ENCODE assay signal across 17 cellular contexts in genomic region chr14:89451229-89451628, GRCh38. TPM values are rescaled to one million over a fixed set of nuclear protein-coding genes. Genes with fewer than 3 reads are reported as not detected.
DNase-seq lines count a peak whose midpoint lies in the region; ATAC-seq and TF ChIP-seq lines count a peak whose summit lies in the region.
"Had no signal": no experiment of that assay in that cellular context is flagged by ENCODE, and none has a peak within 500 bp of the region (broad histone marks: within the 10 kb centered on the region; RNA-seq: fewer than 3 reads in every experiment).

No MANE protein-coding gene starts in this region.

- in situ Hi-C loops in G401 (cut with HindIII; ENCODE audit: low sequenced_read_pairs) = no loop called here

- H3K27me3 Mint-ChIP-seq in activated T-helper 17 cell treated with anti-CD3 and anti-CD28 coated beads, Interleukin-2, amount 50 U/mL, for 72 hours = no peaks in the 10 kb centered on the region

- no peaks in the 10 kb centered on the region for H4K20me1 ChIP-seq in BLaER1

- no peak overlapping the region for H3K9ac ChIP-seq in BLaER1
- H3K9ac ChIP-seq: GM23248 had no signal

- no peak overlapping the region for H3K4me3 ChIP-seq in BLaER1
- no peak overlapping the region for H3K4me3 ChIP-seq in left lung
- H3K4me3 ChIP-seq: A549, GM23248 had no signal

- H3K4me1 ChIP-seq in BLaER1 (peaks cover 78% of the 10 kb centered on the region), left lung (peaks cover 0 to 17% of the 10 kb centered on the region in 2 donors)
- H3K4me1 ChIP-seq: A549 had no signal

- H3K4me3 Mint-ChIP-seq in activated T-helper 17 cell treated with anti-CD3 and anti-CD28 coated beads, Interleukin-2, amount 50 U/mL, for 72 hours = no peak overlapping the region
- H3K4me3 Mint-ChIP-seq: CD14-positive monocyte; CD8-positive, alpha-beta T cell had no signal

- peak overlapping the region; percentile 25 for H3K27ac Mint-ChIP-seq in activated T-helper 17 cell treated with anti-CD3 and anti-CD28 coated beads, Interleukin-2, amount 50 U/mL, for 72 hours
- H3K27ac Mint-ChIP-seq: CD8-positive, alpha-beta T cell had no signal

- peak; percentile 49 for DNase-seq in G401 (ENCODE audit: low spot score)
- peak; percentile 8 for DNase-seq in mesenteric fat pad (ENCODE audit: low spot score)
- no peak for DNase-seq in left lung
- DNase-seq in NCI-H748 (lab: John Stamatoyannopoulos, UW; ENCODE audit: unreplicated experiment) = no peak
- no peak for DNase-seq in substantia nigra (lab: John Stamatoyannopoulos, UW)
- DNase-seq: BE2C; CD8-positive, alpha-beta T cell; COR-L47; DND-41; GF-D8; GM23248; H7; IMR-90 had no signal

- no peaks in the 10 kb centered on the region for H3K9me3 Mint-ChIP-seq in activated T-helper 17 cell treated with anti-CD3 and anti-CD28 coated beads, Interleukin-2, amount 50 U/mL, for 72 hours
- H3K9me3 Mint-ChIP-seq: CD8-positive, alpha-beta T cell had no signal

- peaks cover 13% of the 10 kb centered on the region for H3K4me1 Mint-ChIP-seq in activated T-helper 17 cell treated with anti-CD3 and anti-CD28 coated beads, Interleukin-2, amount 50 U/mL, for 72 hours

- H3K9me3 ChIP-seq in BLaER1 = no peaks in the 10 kb centered on the region
- H3K9me3 ChIP-seq in left lung = no peaks in the 10 kb centered on the region
- H3K9me3 ChIP-seq: A549, BE2C had no signal

- H3K36me3 ChIP-seq in BLaER1 = peaks cover 9% of the 10 kb centered on the region; the same call in 1 of the 2 replicates
- no peaks in the 10 kb centered on the region for H3K36me3 ChIP-seq in left lung
- H3K36me3 ChIP-seq: BE2C had no signal

- intact Hi-C loops in left lung (cut with DNase I) = no loop called here

- H3K27ac ChIP-seq in BLaER1 (peak overlapping the region; percentile 15; the same call in 1 of the 2 replicates), left lung (no peak overlapping the region), substantia nigra (ENCODE audit: low read depth, low read length, poor library complexity, severe bottlenecking) (no peak overlapping the region)
- H3K27ac ChIP-seq: A549, GM23248 had no signal

- 0 out of 2 replicates have a peak overlapping the region, but pooled peaks have one; percentile 87 for H3K4me2 ChIP-seq in BLaER1
- H3K4me2 ChIP-seq: A549 had no signal

- no peaks in the 10 kb centered on the region for H3K27me3 ChIP-seq in BLaER1
- H3K27me3 ChIP-seq in left lung = no peaks in the 10 kb centered on the region
- H3K27me3 ChIP-seq: BE2C had no signal

- no peak for ATAC-seq in activated T-helper 17 cell treated with anti-CD3 and anti-CD28 coated beads, Interleukin-2, amount 50 U/mL, for 72 hours (replicated peaks)
- ATAC-seq in left lung = no peak
- ATAC-seq: A549; CD8-positive, alpha-beta T cell had no signal

- H3K36me3 Mint-ChIP-seq in activated T-helper 17 cell treated with anti-CD3 and anti-CD28 coated beads, Interleukin-2, amount 50 U/mL, for 72 hours (ENCODE audit: low read depth) = no peaks in the 10 kb centered on the region

- TF ChIP-seq CTCF in left lung (IDR thresholded peaks at IDR 0.05) = no peak

RNA-seq across cellular contexts. Expression of gene FOXN3, which starts 34.2 kb away (rescaled TPM):
- 7.6 and 10.0 TPM in 2 replicates for total RNA-seq in G401 (2014; rRNA removed; shearing (Covaris generic))
- total RNA-seq in activated T-helper 17 cell treated with anti-CD3 and anti-CD28 coated beads, Interleukin-2, amount 50 U/mL, for 72 hours = 10 to 100 TPM; 56.9 to 82.3 TPM
- total RNA-seq in mesenteric fat pad (136 TPM), left lung (10 to 100 TPM; 71.1 to 80.7 TPM)

Comparison
In these comparisons a context has a peak if more than half of its experiments do, and no peak if none do; other contexts are left out.
1. DNase-seq: peak in G401 (single experiment) and mesenteric fat pad (single experiment); none in left lung (0 of 2), NCI-H748 (single experiment) and substantia nigra (0 of 49).